ENCODE assay signal across 23 cellular contexts in genomic region chr18:1361931-1362330, GRCh38.
DNase-seq lines count a peak whose midpoint lies in the region; ATAC-seq, FAIRE-seq and TF ChIP-seq lines count a peak whose summit lies in the region.
"Had no signal": no experiment of that assay in that cellular context is flagged by ENCODE, and none has a peak within 500 bp of the region (broad histone marks: within the 10 kb centered on the region; RNA-seq: fewer than 3 reads in every experiment).

No MANE protein-coding gene starts in this region.

- ATAC-seq in aorta (ENCODE audit: low FRiP score) = no peak
- ATAC-seq: CD8-positive, alpha-beta T cell had no signal

- no peaks in the 10 kb centered on the region for H3K4me1 ChIP-seq in aorta (ENCODE audit: control insufficient read depth in 1 of 2, insufficient read depth in 2 of 2, low read length in 2 of 2)
- H3K4me1 ChIP-seq: BLaER1 treated with 17β-estradiol and CSF1 and Interleukin-3, amounts not matched to agents 10 nM and 100 nM had no signal

- no peak for TF ChIP-seq CTCF in D721Med (IDR thresholded peaks at IDR 0.05; ENCODE audit: insufficient read depth, missing control alignments)

- no peaks in the 10 kb centered on the region for H3K36me3 ChIP-seq in aorta (ENCODE audit: control insufficient read depth in 1 of 2, insufficient read depth in 2 of 2, low read length in 1 of 2)
- H3K36me3 ChIP-seq: BLaER1 treated with 17β-estradiol and CSF1 and Interleukin-3, amounts not matched to agents 10 nM and 100 nM had no signal

- no peaks in the 10 kb centered on the region for H3K27me3 ChIP-seq in aorta (ENCODE audit: control insufficient read depth in 1 of 2, insufficient read depth in 2 of 2, low read length in 1 of 2)
- H3K27me3 ChIP-seq: BLaER1 treated with 17β-estradiol and CSF1 and Interleukin-3, amounts not matched to agents 10 nM and 100 nM had no signal

- H3K27ac ChIP-seq in aorta (ENCODE audit: low read depth in 1 of 2, low read length in 2 of 2) = no peak overlapping the region
- H3K27ac ChIP-seq: BLaER1 treated with 17β-estradiol and CSF1 and Interleukin-3, amounts not matched to agents 10 nM and 100 nM; GM23248; HL-60 had no signal

- no peaks in the 10 kb centered on the region for H3K9me3 ChIP-seq in aorta (ENCODE audit: control insufficient read depth, low read length)
- H3K9me3 ChIP-seq: BLaER1 treated with 17β-estradiol and CSF1 and Interleukin-3, amounts not matched to agents 10 nM and 100 nM had no signal

- intact Hi-C loops in aorta (cut with DNase I) = no loop called here

- H3K4me3 ChIP-seq in aorta (ENCODE audit: low read length in 2 of 2) = no peak overlapping the region
- H3K4me3 ChIP-seq: BLaER1 treated with 17β-estradiol and CSF1 and Interleukin-3, amounts not matched to agents 10 nM and 100 nM; GM23248 had no signal

- WGBS in aorta, 2 donors = 56% methylated on average over 3 of the region's 3 CpGs

- FAIRE-seq in D721Med (lab: Jason Lieb, UNC) = peak; percentile 99
- FAIRE-seq in RCC 7860 (lab: Jason Lieb, UNC) = no peak
- FAIRE-seq: HTR-8/SVneo had no signal

- DNase-seq in D721Med (ENCODE audit: insufficient read length, low spot score) (no peak), Daoy (ENCODE audit: low read depth) (peak; percentile 9), NCI-H82 (lab: John Stamatoyannopoulos, UW) (peak; percentile 91), foreskin melanocyte (peak; percentile 1), iPS-NIHi11 (ENCODE audit: low spot score) (no peak), aorta (no peak), RCC 7860 (ENCODE audit: low spot score) (no peak)
- DNase-seq: Calu3; CD8-positive, alpha-beta T cell; GF-D8; GM23248; HCEC 1CT; IMR-90; NCI-H1105 treated with DMSO at 0.1 percent for 48 hours; NCI-H1694; NCI-H2107; NCI-H446 treated with DMSO at 0.1 percent for 48 hours; Right ventricle myocardium superior; SW 1271; T-helper 2 cell had no signal

Comparison
In these comparisons a context has a peak if more than half of its experiments do, and no peak if none do; other contexts are left out.
1. DNase-seq: peak in Daoy (single experiment), NCI-H82 (single experiment) and foreskin melanocyte (single experiment); none in D721Med (single experiment), iPS-NIHi11 (single experiment), aorta (0 of 2) and RCC 7860 (single experiment).